1 cellular context compared by ENCODE assay signal in the genomic region with DNA sequence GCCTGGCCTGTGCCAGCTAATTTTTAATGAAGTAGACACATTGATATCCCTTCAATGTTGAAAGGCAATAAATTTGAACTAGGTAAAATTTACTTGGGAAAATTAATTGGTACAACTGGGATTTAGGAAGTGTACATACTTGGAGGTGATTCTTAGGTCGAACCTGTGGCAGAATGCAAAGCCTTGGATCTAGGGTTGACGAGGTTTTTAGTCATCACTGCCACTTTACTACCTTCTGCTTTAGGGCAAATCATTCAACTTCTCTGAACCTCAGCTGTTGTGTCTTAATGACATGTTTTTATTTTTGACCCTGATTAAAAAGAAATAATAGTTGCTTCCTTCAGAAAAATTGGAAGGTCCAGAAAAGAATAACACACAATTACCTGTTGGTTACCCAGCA.
TF ChIP-seq lines count a peak whose summit lies in the region.

No MANE protein-coding gene starts in this region.

TF ChIP-seq in IMR-90, 13 proteins besides CTCF, POLR2A, EP300 and RAD21 (continued from another document):
- no peak for TF ChIP-seq USF2 (IDR thresholded peaks at IDR 0.05; ENCODE audit: low read depth, low read length)
- TF ChIP-seq CEBPB (IDR thresholded peaks at IDR 0.05; ENCODE audit: low read depth, low read length), result no peak
- TF ChIP-seq FOS (IDR thresholded peaks at IDR 0.05; ENCODE audit: low read depth, low read length), result no peak
- no peak for TF ChIP-seq RCOR1 (IDR thresholded peaks at IDR 0.05; ENCODE audit: insufficient replicate concordance, low read length)
- no peak for TF ChIP-seq ELK1 (IDR thresholded peaks at IDR 0.05; ENCODE audit: borderline replicate concordance, low read depth, low read length)
- no peak for TF ChIP-seq NFE2L2 (IDR thresholded peaks at IDR 0.05; ENCODE audit: low read depth, low read length)
- no peak for TF ChIP-seq MAZ (IDR thresholded peaks at IDR 0.05; ENCODE audit: borderline replicate concordance, low read depth, low read length)
- no peak for TF ChIP-seq RFX5 (IDR thresholded peaks at IDR 0.05; ENCODE audit: low read depth, low read length)
